In the genomic region with DNA sequence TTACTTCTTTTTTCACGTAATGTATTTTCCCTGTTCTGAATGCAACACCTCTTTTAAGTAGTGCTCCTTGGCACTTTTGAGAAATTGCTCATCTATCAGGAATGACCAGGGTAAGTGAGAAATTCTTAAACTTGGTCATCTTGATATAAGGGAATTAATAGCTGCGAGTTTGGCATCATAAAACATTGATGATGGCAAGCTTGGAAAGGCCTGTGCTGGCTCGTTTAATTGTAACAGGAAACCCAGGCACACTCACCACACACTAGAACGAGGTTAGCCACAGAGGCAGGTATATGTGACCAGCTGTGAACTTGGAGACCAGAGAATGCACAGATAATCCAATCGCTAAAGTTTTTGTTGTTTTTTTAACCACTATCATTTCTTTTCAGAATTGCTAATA, we compare ENCODE assay signal across 16 cellular contexts. TPM values are rescaled to one million over a fixed set of nuclear protein-coding genes. Genes with fewer than 3 reads are reported as not detected.
DNase-seq lines count a peak whose midpoint lies in the region; ATAC-seq, FAIRE-seq and TF ChIP-seq lines count a peak whose summit lies in the region.
"Had no signal": no experiment of that assay in that cellular context is flagged by ENCODE, and none has a peak within 500 bp of the region (broad histone marks: within the 10 kb centered on the region; RNA-seq: fewer than 3 reads in every experiment).

No MANE protein-coding gene starts in this region.

- H3K27me3 Mint-ChIP-seq in T-helper 1 cell treated with Interleukin-12 subunit alpha and Interleukin-12 subunit beta and Interleukin-4 antibody, amounts not matched to agents 30 μg/mL and 1 μg/mL, for 36 hours (ENCODE audit: low read depth), result no peaks in the 10 kb centered on the region
- H3K27me3 Mint-ChIP-seq in CD4-positive, CD25-positive, alpha-beta regulatory T cell, result no peaks in the 10 kb centered on the region

- H3K79me2 ChIP-seq in keratinocyte (ENCODE audit: control insufficient read depth, insufficient read depth, low read length), result no peaks in the 10 kb centered on the region

- peaks cover 52% of the 10 kb centered on the region for H3K36me3 Mint-ChIP-seq in T-helper 1 cell treated with Interleukin-12 subunit alpha and Interleukin-12 subunit beta and Interleukin-4 antibody, amounts not matched to agents 30 μg/mL and 1 μg/mL, for 36 hours (ENCODE audit: low read depth)
- H3K36me3 Mint-ChIP-seq in CD4-positive, CD25-positive, alpha-beta regulatory T cell, result peaks cover 42% of the 10 kb centered on the region

- no peaks in the 10 kb centered on the region for H3K9me3 ChIP-seq in CD4-positive, CD25-positive, alpha-beta regulatory T cell (ENCODE audit: control insufficient read depth in 2 of 2, low read length in 2 of 2)
- no peaks in the 10 kb centered on the region for H3K9me3 ChIP-seq in keratinocyte (ENCODE audit: control insufficient read depth, low read depth, low read length)

- peak overlapping the region; percentile 18 for H3K27ac Mint-ChIP-seq in T-helper 1 cell treated with Interleukin-12 subunit alpha and Interleukin-12 subunit beta and Interleukin-4 antibody, amounts not matched to agents 30 μg/mL and 1 μg/mL, for 36 hours
- peak overlapping the region; percentile 44 to 63 (median 49) for H3K27ac Mint-ChIP-seq in CD4-positive, CD25-positive, alpha-beta regulatory T cell

- DNase-seq in T-helper 1 cell (no peak), keratinocyte (ENCODE audit: low read depth, low spot score) (peak; percentile 71), A172 (ENCODE audit: low spot score) (no peak)
- DNase-seq in CD4-positive, CD25-positive, alpha-beta regulatory T cell, result no peak
- DNase-seq: effector CD8-positive, alpha-beta T cell; NCI-H345; SIG-M5 had no signal

- dilution Hi-C loops in keratinocyte (cut with MboI; ENCODE audit: extremely low pct_ligation_motif_present, low sequenced_read_pairs), result no loop called here

- H3K9me3 Mint-ChIP-seq in T-helper 1 cell treated with Interleukin-12 subunit alpha and Interleukin-12 subunit beta and Interleukin-4 antibody, amounts not matched to agents 30 μg/mL and 1 μg/mL, for 36 hours, result no peaks in the 10 kb centered on the region
- no peaks in the 10 kb centered on the region for H3K9me3 Mint-ChIP-seq in CD4-positive, CD25-positive, alpha-beta regulatory T cell
- H3K9me3 Mint-ChIP-seq: activated naive CD4-positive, alpha-beta T cell treated with anti-CD3 and anti-CD28 coated beads, Interleukin-2, amount 50 U/mL, for 72 hours had no signal

- H3K9me1 ChIP-seq in keratinocyte (ENCODE audit: control insufficient read depth, extremely low read depth, insufficient read depth, low read length), result no peaks in the 10 kb centered on the region

- H3K4me1 ChIP-seq in CD4-positive, CD25-positive, alpha-beta regulatory T cell (ENCODE audit: control insufficient read depth, insufficient read depth, low read length, poor library complexity, severe bottlenecking), result no peaks in the 10 kb centered on the region
- peaks cover 26% of the 10 kb centered on the region for H3K4me1 ChIP-seq in keratinocyte (ENCODE audit: control insufficient read depth, extremely low read depth, insufficient read depth, low read length)

- peaks cover 9% of the 10 kb centered on the region for H3K4me1 Mint-ChIP-seq in T-helper 1 cell treated with Interleukin-12 subunit alpha and Interleukin-12 subunit beta and Interleukin-4 antibody, amounts not matched to agents 30 μg/mL and 1 μg/mL, for 36 hours (ENCODE audit: low read depth)
- peaks cover 0 to 12% (median 3%) of the 10 kb centered on the region in 4 donors for H3K4me1 Mint-ChIP-seq in CD4-positive, CD25-positive, alpha-beta regulatory T cell

- TF ChIP-seq CTCF in VCaP (conservative IDR thresholded peaks at IDR 0.05) (no peak), keratinocyte (optimal IDR thresholded peaks at IDR 0.05 in 1 of 3, IDR thresholded peaks at IDR 0.05 in 1 of 3, conservative IDR thresholded peaks at IDR 0.05 in 1 of 3; ENCODE audit: extremely low read depth in 1 of 3, insufficient read depth in 2 of 3, low read length in 3 of 3) (no peak)

- no peak overlapping the region for H3K9ac ChIP-seq in keratinocyte (ENCODE audit: control insufficient read depth, extremely low read depth, insufficient read depth, low read length)

- H3K36me3 ChIP-seq in CD4-positive, CD25-positive, alpha-beta regulatory T cell (ENCODE audit: control insufficient read depth, insufficient read depth, low read length), result peaks cover 84% of the 10 kb centered on the region
- peaks cover 16 to 44% of the 10 kb centered on the region in 2 experiments for H3K36me3 ChIP-seq in keratinocyte (ENCODE audit: control insufficient read depth in 2 of 2, extremely low read depth in 1 of 2, insufficient read depth in 2 of 2, low read length in 2 of 2)

- H2AFZ ChIP-seq in keratinocyte (ENCODE audit: control insufficient read depth, low read length), result no peak overlapping the region

- no peak overlapping the region for H3K27ac ChIP-seq in CD4-positive, CD25-positive, alpha-beta regulatory T cell (ENCODE audit: insufficient read depth, low read length, poor library complexity, severe bottlenecking)
- peak overlapping the region; percentile 96 for H3K27ac ChIP-seq in VCaP
- H3K27ac ChIP-seq in keratinocyte (ENCODE audit: control insufficient read depth, insufficient read depth, low read length), result peak overlapping the region; percentile 27

- peak; percentile 97 for FAIRE-seq in keratinocyte (lab: Jason Lieb, UNC)
- FAIRE-seq: urothelium cell line had no signal

- H4K20me1 ChIP-seq in keratinocyte (ENCODE audit: control insufficient read depth, extremely low read depth, insufficient read depth, low read length), result peaks cover 3% of the 10 kb centered on the region

- H3K4me3 ChIP-seq in CD4-positive, CD25-positive, alpha-beta regulatory T cell (ENCODE audit: low read depth, low read length), result no peak overlapping the region
- H3K4me3 ChIP-seq in keratinocyte (ENCODE audit: control insufficient read depth in 2 of 3, extremely low read depth in 1 of 3, insufficient read depth in 2 of 3, low read depth in 1 of 3, low read length in 3 of 3), result no peak overlapping the region

- ATAC-seq in CD4-positive, CD25-positive, alpha-beta regulatory T cell (ENCODE audit: low read depth in 2 of 2), result no peak
- no peak for ATAC-seq in GM21528 (IDR thresholded peaks at IDR 0.05; ENCODE audit: low FRiP score, unreplicated experiment)
- ATAC-seq in GM19455 (IDR thresholded peaks at IDR 0.05; ENCODE audit: unreplicated experiment), result no peak
- ATAC-seq: activated CD4-positive, CD25-positive, alpha-beta regulatory T cell treated with anti-CD3 and anti-CD28 coated beads, Interleukin-2, amount 50 U/mL, for 24 hours; activated naive CD4-positive, alpha-beta T cell treated with anti-CD3 and anti-CD28 coated beads, Interleukin-2, amount 50 U/mL, for 72 hours had no signal

- peak overlapping the region; percentile 49 for H3K4me2 ChIP-seq in keratinocyte (ENCODE audit: control insufficient read depth, extremely low read depth, insufficient read depth, low read depth, low read length)

- H3K4me3 Mint-ChIP-seq in T-helper 1 cell treated with Interleukin-12 subunit alpha and Interleukin-12 subunit beta and Interleukin-4 antibody, amounts not matched to agents 30 μg/mL and 1 μg/mL, for 36 hours, result no peak overlapping the region
- no peak overlapping the region for H3K4me3 Mint-ChIP-seq in CD4-positive, CD25-positive, alpha-beta regulatory T cell

- no peaks in the 10 kb centered on the region for H3K27me3 ChIP-seq in CD4-positive, CD25-positive, alpha-beta regulatory T cell (ENCODE audit: control insufficient read depth, insufficient read depth, low read length)
- no peaks in the 10 kb centered on the region for H3K27me3 ChIP-seq in keratinocyte (ENCODE audit: control insufficient read depth, extremely low read depth, insufficient read depth, low read length)

RNA-seq across cellular contexts. Expression of gene FAM118A, which starts 24.3 kb away (rescaled TPM):
- total RNA-seq in CD4-positive, CD25-positive, alpha-beta regulatory T cell, result 456 TPM
- polyA plus RNA-seq in CD4-positive, CD25-positive, alpha-beta regulatory T cell, result 10 to 100 TPM; 34.5 to 66.1 (median 48.2) TPM
- polyA plus RNA-seq in keratinocyte, result 20.8 to 31.1 TPM (median 28.6 TPM) in 3 replicates
- 13.8 TPM for polyA plus RNA-seq in keratinocyte (2011; ENCODE audit: low read depth)
- 11.0 and 15.6 TPM in 2 replicates for polyA plus RNA-seq in keratinocyte (2011; cell fraction: cytosol; rRNA removed)
- polyA plus RNA-seq in keratinocyte (2011; cell fraction: nucleus; rRNA removed), result 74.0 and 91.3 TPM in 2 replicates
- polyA plus RNA-seq in keratinocyte (2012; ENCODE audit: low replicate concordance), result 13.3 and 15.0 TPM in 2 replicates
- 13.7 to 19.9 TPM (median 18.3 TPM) in 3 replicates for polyA minus RNA-seq in keratinocyte
- 24.0 TPM for polyA minus RNA-seq in keratinocyte (2011; cell fraction: cytosol; rRNA and poly(A)+ RNA removed)
- 20.0 and 31.6 TPM in 2 replicates for polyA minus RNA-seq in keratinocyte (2011; cell fraction: nucleus; rRNA and poly(A)+ RNA removed)
- 20.8 and 21.8 TPM in 2 replicates for total RNA-seq in A172 (2014; rRNA removed; shearing (Covaris generic))

RNA-seq across cellular contexts. Expression of gene UPK3A, which starts 49.3 kb away (rescaled TPM):
- total RNA-seq in CD4-positive, CD25-positive, alpha-beta regulatory T cell, result not detected
- not detected for polyA plus RNA-seq in CD4-positive, CD25-positive, alpha-beta regulatory T cell
- not detected in 3 replicates for polyA plus RNA-seq in keratinocyte
- polyA plus RNA-seq in keratinocyte (2011; ENCODE audit: low read depth), result not detected
- polyA plus RNA-seq in keratinocyte (2011; cell fraction: cytosol; rRNA removed), result not detected in 2 replicates
- not detected in 2 replicates for polyA plus RNA-seq in keratinocyte (2011; cell fraction: nucleus; rRNA removed)
- not detected in 2 replicates for polyA plus RNA-seq in keratinocyte (2012; ENCODE audit: low replicate concordance)
- not detected in 3 replicates for polyA minus RNA-seq in keratinocyte
- not detected for polyA minus RNA-seq in keratinocyte (2011; cell fraction: cytosol; rRNA and poly(A)+ RNA removed)
- polyA minus RNA-seq in keratinocyte (2011; cell fraction: nucleus; rRNA and poly(A)+ RNA removed), result not detected in 2 replicates
- not detected in 2 replicates for total RNA-seq in A172 (2014; rRNA removed; shearing (Covaris generic))
- total RNA-seq: activated naive CD4-positive, alpha-beta T cell treated with anti-CD3 and anti-CD28 coated beads, Interleukin-2, amount 50 U/mL, for 72 hours; left lobe of liver; T-helper 2 cell treated with Interferon-gamma antibody and Interleukin-4, amounts not matched to agents 100 ng/mL and 5 ng/mL, for 36 hours had no signal

Comparison
In these comparisons a context has a peak if more than half of its experiments do, and no peak if none do; other contexts are left out.
1. RNA of gene FAM118A, which starts 24.3 kb away (total RNA-seq): 456 TPM in CD4-positive, CD25-positive, alpha-beta regulatory T cell (single experiment); 20.8 to 21.8 TPM in A172; every median in the first group is over 10 times any median in the second.